8 cellular contexts compared by ENCODE assay signal in genomic region chr12:28189774-28190320, GRCh38. TPM values are rescaled to one million over a fixed set of nuclear protein-coding genes. Genes with fewer than 3 reads are reported as not detected.
DNase-seq lines count a peak whose midpoint lies in the region; ATAC-seq and TF ChIP-seq lines count a peak whose summit lies in the region.

No MANE protein-coding gene starts in this region.

- BruUV-seq in Panc1 (replicated peaks; lab: Mats Ljungman, UMichigan) = no TSS peak

- peak overlapping the region; percentile 96 for H3K4me3 Mint-ChIP-seq in natural killer cell

- peak; percentile 9 for ATAC-seq in Panc1
- ATAC-seq in natural killer cell = no peak
- ATAC-seq in GM18502 (IDR thresholded peaks at IDR 0.05; ENCODE audit: poor library complexity, unreplicated experiment) = no peak

- H3K4me3 ChIP-seq in Panc1 (ENCODE audit: low read depth in 2 of 2, low read length in 2 of 2) = peak overlapping the region; percentile 71 to 97
- H3K4me3 ChIP-seq in ectodermal cell (ENCODE audit: insufficient read depth, low read depth, low read length) = peak overlapping the region; percentile 73

- DNase-seq in DMS79 treated with DMSO at 0.1 percent for 48 hours (lab: John Stamatoyannopoulos, UW) (peak; percentile 32), DMS79 (lab: John Stamatoyannopoulos, UW) (no peak), Panc1 (ENCODE audit: low read depth, low spot score) (peak; percentile 51), natural killer cell (no peak), activated gamma-delta T cell (lab: John Stamatoyannopoulos, UW) (no peak), epidermal melanocyte (ENCODE audit: insufficient read length, low spot score) (no peak)

- peaks cover 4 to 8% of the 10 kb centered on the region in 2 donors for H3K27me3 Mint-ChIP-seq in natural killer cell (ENCODE audit: low read depth in 2 of 2)

- no peak for TF ChIP-seq CTCF in Panc1 (IDR thresholded peaks at IDR 0.05)
- no peak for TF ChIP-seq CTCF in natural killer cell (IDR thresholded peaks at IDR 0.05)

- H3K27ac Mint-ChIP-seq in natural killer cell = peak overlapping the region; percentile 96 to 99

- H3K27me3 ChIP-seq in Panc1 (ENCODE audit: control insufficient read depth, insufficient read depth, low read length) (no peaks in the 10 kb centered on the region), ectodermal cell (ENCODE audit: control insufficient read depth, insufficient read depth, low read length, poor library complexity, severe bottlenecking) (no peaks in the 10 kb centered on the region)

- H3K4me1 Mint-ChIP-seq in natural killer cell = peaks cover 35 to 47% of the 10 kb centered on the region in 2 donors

- POLR2A ChIA-PET in Panc1 (lab: Charles Lee) = interaction anchor here (0.6 kb wide), 2 partner anchors 429 to 1015 kb away, joined by 3 to 4 read pairs; no protein-coding TSS in a partner anchor

- H3K9me3 ChIP-seq in Panc1 (ENCODE audit: control insufficient read depth, insufficient read depth, low read depth, low read length) (peaks cover 9% of the 10 kb centered on the region; the same call in 1 of the 2 replicates), ectodermal cell (ENCODE audit: control insufficient read depth, low read length) (no peaks in the 10 kb centered on the region)

- H3K27ac ChIP-seq in Panc1 (ENCODE audit: low read length) = peak overlapping the region; percentile 95
- H3K27ac ChIP-seq in ectodermal cell (ENCODE audit: insufficient read depth, low read depth, low read length, poor library complexity, severe bottlenecking) = no peak overlapping the region

- no peaks in the 10 kb centered on the region for H3K36me3 ChIP-seq in Panc1 (ENCODE audit: control insufficient read depth, insufficient read depth, low read length)
- no peaks in the 10 kb centered on the region for H3K36me3 ChIP-seq in ectodermal cell (ENCODE audit: control insufficient read depth, insufficient read depth, low read length)

- in situ Hi-C loops in Panc1 (cut with HindIII; ENCODE audit: low pct_unique_long_range_greater_than_20kb, low sequenced_read_pairs) = no loop called here

- CTCF ChIA-PET in Panc1 (lab: Charles Lee) = no interaction called here

- intact Hi-C loops in Panc1 (cut with micrococcal nuclease; ENCODE audit: unreplicated experiment) (no loop called here), natural killer cell (cut with micrococcal nuclease) (loop anchor here (2.0 kb wide), 1 partner anchor 33 kb away; no protein-coding TSS in a partner anchor)

- H3K4me1 ChIP-seq in Panc1 (ENCODE audit: control insufficient read depth, insufficient read depth, low read length) (peaks cover 17% of the 10 kb centered on the region), ectodermal cell (ENCODE audit: control insufficient read depth, insufficient read depth, low read length) (peaks cover 5% of the 10 kb centered on the region)

- H3K9me3 Mint-ChIP-seq in natural killer cell = no peaks in the 10 kb centered on the region

- 72% methylated on average over 10 of the region's 10 CpGs for WGBS in ectodermal cell, 2 experiments

- no peaks in the 10 kb centered on the region for H3K36me3 Mint-ChIP-seq in natural killer cell

RNA-seq across cellular contexts. Expression of gene CCDC91, which starts 0.4 kb away (rescaled TPM):
- total RNA-seq in Panc1 (2021; ENCODE audit: unreplicated experiment) = 26.9 TPM
- polyA plus RNA-seq in Panc1 (2012; ENCODE audit: insufficient read length) = 33.2 TPM
- polyA plus RNA-seq in ectodermal cell (2013, experiment 1 of 4) = 21.4 TPM
- 25.0 TPM for polyA plus RNA-seq in ectodermal cell (2013, experiment 2 of 4)
- 21.4 TPM for polyA plus RNA-seq in ectodermal cell (2013, experiment 3 of 4)
- 22.6 TPM for polyA plus RNA-seq in ectodermal cell (2013, experiment 4 of 4)
- total RNA-seq in natural killer cell = 10 to 100 TPM; 48.8 to 65.8 (median 60.2) TPM

Comparison
In these comparisons a context has a peak if more than half of its experiments do, and no peak if none do; other contexts are left out.
1. DNase-seq: peak in DMS79 treated with DMSO at 0.1 percent for 48 hours (single experiment) and Panc1 (single experiment); none in DMS79 (single experiment), natural killer cell (single experiment), activated gamma-delta T cell (single experiment) and epidermal melanocyte (single experiment).